In genomic region chr12:51926718-51927117, GRCh38 we compare ENCODE assay signal across 9 cellular contexts. TPM values are rescaled to one million over a fixed set of nuclear protein-coding genes. Genes with fewer than 3 reads are reported as not detected.
A peak's percentile ranks its signal among the peaks of the same experiment; 100 is the strongest.
DNase-seq lines count a peak whose midpoint lies in the region; ATAC-seq and TF ChIP-seq lines count a peak whose summit lies in the region.
"Had no signal": no experiment of that assay in that cellular context is flagged by ENCODE, and none has a peak within 500 bp of the region (broad histone marks: within the 10 kb centered on the region; RNA-seq: fewer than 3 reads in every experiment).

No MANE protein-coding gene starts in this region.

- H3K4me1 Mint-ChIP-seq in CD4-positive, alpha-beta memory T cell = peaks cover 3 to 14% (median 5%) of the 10 kb centered on the region in 4 donors
- H3K4me1 Mint-ChIP-seq in activated CD4-positive, alpha-beta memory T cell treated with anti-CD3 and anti-CD28 coated beads for 36 hours (ENCODE audit: low read depth) = peaks cover 12% of the 10 kb centered on the region
- H3K4me1 Mint-ChIP-seq in activated T-helper 17 cell treated with anti-CD3 and anti-CD28 coated beads, Interleukin-2, amount 50 U/mL, for 72 hours = peaks cover 3% of the 10 kb centered on the region

- ATAC-seq in activated T-helper 17 cell treated with anti-CD3 and anti-CD28 coated beads, Interleukin-2, amount 50 U/mL, for 72 hours (replicated peaks) = no peak

- CTCF ChIA-PET in CD4-positive, alpha-beta memory T cell (lab: Charles Lee; ENCODE audit: partially characterized antibody) = interaction anchor here (0.7 to 3.4 kb wide), 6 partner anchors 8 to 99 kb away, joined by 3 to 15 read pairs (median 6); no protein-coding TSS in a partner anchor
- CTCF ChIA-PET in activated CD4-positive, alpha-beta memory T cell treated with anti-CD3 and anti-CD28 coated beads for 36 hours (lab: Charles Lee) = interaction anchor here (0.9 to 4.7 kb wide), 9 partner anchors 9 to 98 kb away, joined by 3 to 33 read pairs (median 7); no protein-coding TSS in a partner anchor

- H3K4me3 Mint-ChIP-seq in CD4-positive, alpha-beta memory T cell = no peak overlapping the region
- no peak overlapping the region for H3K4me3 Mint-ChIP-seq in activated CD4-positive, alpha-beta memory T cell treated with anti-CD3 and anti-CD28 coated beads for 36 hours
- no peak overlapping the region for H3K4me3 Mint-ChIP-seq in activated T-helper 17 cell treated with anti-CD3 and anti-CD28 coated beads, Interleukin-2, amount 50 U/mL, for 72 hours

- intact Hi-C loops in CD4-positive, alpha-beta memory T cell (cut with micrococcal nuclease) = loop anchor here (1.0 kb wide), 1 partner anchor 54 kb away; no protein-coding TSS in a partner anchor
- intact Hi-C loops in activated CD4-positive, alpha-beta memory T cell treated with anti-CD3 and anti-CD28 coated beads for 36 hours (cut with micrococcal nuclease) = loop anchor here (1.0 to 2.0 kb wide), 2 partner anchors 44 to 54 kb away; no protein-coding TSS in a partner anchor
- intact Hi-C loops in spleen (cut with DNase I; ENCODE audit: low total_unique reads) = no loop called here
- intact Hi-C loops in uterus (cut with DNase I; ENCODE audit: low total_unique reads) = no loop called here

- peak; percentile 52 for TF ChIP-seq CTCF in fibroblast of mammary gland (conservative IDR thresholded peaks at IDR 0.05; ENCODE audit: control insufficient read depth, insufficient read depth, low read depth, low read length)
- TF ChIP-seq CTCF in spleen (IDR thresholded peaks at IDR 0.05 in 8 of 11, conservative IDR thresholded peaks at IDR 0.05 in 3 of 11) = peak; percentile 16 to 63 (median 39)
- peak in 1 of 4 experiments; percentile 20 for TF ChIP-seq CTCF in uterus (IDR thresholded peaks at IDR 0.05)

- no peak overlapping the region for H3K27ac Mint-ChIP-seq in CD4-positive, alpha-beta memory T cell
- H3K27ac Mint-ChIP-seq in activated CD4-positive, alpha-beta memory T cell treated with anti-CD3 and anti-CD28 coated beads for 36 hours = no peak overlapping the region
- no peak overlapping the region for H3K27ac Mint-ChIP-seq in activated T-helper 17 cell treated with anti-CD3 and anti-CD28 coated beads, Interleukin-2, amount 50 U/mL, for 72 hours

- POLR2A ChIA-PET in CD4-positive, alpha-beta memory T cell (lab: Charles Lee; ENCODE audit: partially characterized antibody) = interaction anchor here (0.6 kb wide), 1 partner anchor 51 kb away, joined by 3 read pairs; no protein-coding TSS in a partner anchor
- POLR2A ChIA-PET in activated CD4-positive, alpha-beta memory T cell treated with anti-CD3 and anti-CD28 coated beads for 36 hours (lab: Charles Lee) = no interaction called here

- TF ChIP-seq POLR2A in spleen (IDR thresholded peaks at IDR 0.05) (no peak), uterus (IDR thresholded peaks at IDR 0.05) (no peak)

- 77 to 96% (median 93%) methylated on average over 2 of the region's 2 CpGs for WGBS in spleen, 5 donors

- H3K27ac ChIP-seq in CD4-positive, alpha-beta memory T cell (ENCODE audit: low read depth, low read length) = no peak overlapping the region
- peak overlapping the region; percentile 59 to 85 (median 76) for H3K27ac ChIP-seq in spleen
- peak overlapping the region in 1 of 2 donors; percentile 21 for H3K27ac ChIP-seq in uterus

- H3K9me3 Mint-ChIP-seq in CD4-positive, alpha-beta memory T cell = no peaks in the 10 kb centered on the region
- H3K9me3 Mint-ChIP-seq in activated CD4-positive, alpha-beta memory T cell treated with anti-CD3 and anti-CD28 coated beads for 36 hours = no peaks in the 10 kb centered on the region
- no peaks in the 10 kb centered on the region for H3K9me3 Mint-ChIP-seq in activated T-helper 17 cell treated with anti-CD3 and anti-CD28 coated beads, Interleukin-2, amount 50 U/mL, for 72 hours

- no peak for TF ChIP-seq EP300 in Ishikawa (IDR thresholded peaks at IDR 0.05; ENCODE audit: borderline replicate concordance)

- H3K36me3 Mint-ChIP-seq in CD4-positive, alpha-beta memory T cell = no peaks in the 10 kb centered on the region
- no peaks in the 10 kb centered on the region for H3K36me3 Mint-ChIP-seq in activated CD4-positive, alpha-beta memory T cell treated with anti-CD3 and anti-CD28 coated beads for 36 hours
- H3K36me3 Mint-ChIP-seq in activated T-helper 17 cell treated with anti-CD3 and anti-CD28 coated beads, Interleukin-2, amount 50 U/mL, for 72 hours (ENCODE audit: low read depth) = no peaks in the 10 kb centered on the region

- H3K27me3 Mint-ChIP-seq in CD4-positive, alpha-beta memory T cell = no peaks in the 10 kb centered on the region
- no peaks in the 10 kb centered on the region for H3K27me3 Mint-ChIP-seq in activated CD4-positive, alpha-beta memory T cell treated with anti-CD3 and anti-CD28 coated beads for 36 hours
- H3K27me3 Mint-ChIP-seq in activated T-helper 17 cell treated with anti-CD3 and anti-CD28 coated beads, Interleukin-2, amount 50 U/mL, for 72 hours = no peaks in the 10 kb centered on the region

- no peaks in the 10 kb centered on the region for H3K9me3 ChIP-seq in CD4-positive, alpha-beta memory T cell (ENCODE audit: control insufficient read depth in 1 of 2, low read length in 2 of 2)
- no peaks in the 10 kb centered on the region for H3K9me3 ChIP-seq in spleen
- H3K9me3 ChIP-seq in uterus = no peaks in the 10 kb centered on the region

- H3K36me3 ChIP-seq in CD4-positive, alpha-beta memory T cell (ENCODE audit: insufficient read depth, low read length) = no peaks in the 10 kb centered on the region
- H3K36me3 ChIP-seq in spleen (no peaks in the 10 kb centered on the region), uterus (no peaks in the 10 kb centered on the region)

- no peak overlapping the region for H3K4me3 ChIP-seq in CD4-positive, alpha-beta memory T cell (ENCODE audit: low read length in 2 of 2)
- H3K4me3 ChIP-seq in fibroblast of mammary gland (ENCODE audit: control insufficient read depth, low read depth, low read length) = no peak overlapping the region
- H3K4me3 ChIP-seq in spleen = no peak overlapping the region
- no peak overlapping the region for H3K4me3 ChIP-seq in uterus

- H3K4me1 ChIP-seq in CD4-positive, alpha-beta memory T cell (ENCODE audit: insufficient read depth, low read length) = peaks cover 9% of the 10 kb centered on the region
- peaks cover 19 to 49% (median 46%) of the 10 kb centered on the region in 6 donors for H3K4me1 ChIP-seq in spleen
- no peaks in the 10 kb centered on the region for H3K4me1 ChIP-seq in uterus

- TF ChIP-seq RAD21 in Ishikawa (IDR thresholded peaks at IDR 0.05; ENCODE audit: low read depth) = peak; percentile 76

- peak; percentile 26 to 61 (median 30) for DNase-seq in CD4-positive, alpha-beta memory T cell
- peak; percentile 75 for DNase-seq in activated CD4-positive, alpha-beta memory T cell treated with anti-CD3 and anti-CD28 coated beads for 36 hours
- DNase-seq in fibroblast of mammary gland (ENCODE audit: low read depth) (peak; percentile 47), spleen (no peak), medulla oblongata (ENCODE audit: extremely low spot score) (no peak), uterus (no peak)

- H3K27me3 ChIP-seq in CD4-positive, alpha-beta memory T cell (ENCODE audit: insufficient read depth, low read length) = no peaks in the 10 kb centered on the region
- H3K27me3 ChIP-seq in spleen (replicated peaks in 1 of 7) = no peaks in the 10 kb centered on the region
- H3K27me3 ChIP-seq in uterus = no peaks in the 10 kb centered on the region

TF ChIP-seq in Ishikawa, 13 proteins besides CTCF, POLR2A, EP300 and RAD21 (continues in another document):
- no peak for TF ChIP-seq REST (IDR thresholded peaks at IDR 0.05; ENCODE audit: low read depth)
- no peak for TF ChIP-seq TEAD4 (IDR thresholded peaks at IDR 0.05)

RNA-seq across cellular contexts. Expression of gene ACVRL1, which starts 19.4 kb away (rescaled TPM):
- under 1 TPM; 0.15 to 0.83 TPM for total RNA-seq in CD4-positive, alpha-beta memory T cell
- polyA plus RNA-seq in CD4-positive, alpha-beta memory T cell = not detected
- total RNA-seq in activated CD4-positive, alpha-beta memory T cell treated with anti-CD3 and anti-CD28 coated beads for 36 hours = not detected
- 100 to 1,000 TPM in 2 of 7 donors, 10 to 100 TPM in 5; 58.6 to 109 (median 92.3) TPM for total RNA-seq in spleen
- 10 to 100 TPM; 12.5 to 21.0 (median 13.5) TPM for polyA plus RNA-seq in spleen
- total RNA-seq in activated T-helper 17 cell treated with anti-CD3 and anti-CD28 coated beads, Interleukin-2, amount 50 U/mL, for 72 hours = not detected
- total RNA-seq in uterus = 100 to 1,000 TPM in 3 of 4 donors, 10 to 100 TPM in 1; 52.1 to 161 (median 127) TPM

RNA-seq across cellular contexts. Expression of gene ACVR1B, which starts 24.8 kb away (rescaled TPM):
- total RNA-seq in CD4-positive, alpha-beta memory T cell = 10 to 100 TPM; 10.8 to 12.6 TPM
- 1 to 10 TPM in 1 of 2 donors, under 1 TPM in 1; 0.42 to 2.5 TPM for polyA plus RNA-seq in CD4-positive, alpha-beta memory T cell
- 1 to 10 TPM; 8.0 to 8.3 TPM for total RNA-seq in activated CD4-positive, alpha-beta memory T cell treated with anti-CD3 and anti-CD28 coated beads for 36 hours
- 10 to 100 TPM; 15.7 to 27.6 (median 23.5) TPM for total RNA-seq in spleen
- 1 to 10 TPM; 2.8 to 7.4 (median 2.8) TPM for polyA plus RNA-seq in spleen
- total RNA-seq in activated T-helper 17 cell treated with anti-CD3 and anti-CD28 coated beads, Interleukin-2, amount 50 U/mL, for 72 hours = 1 to 10 TPM; 6.8 TPM
- total RNA-seq in uterus = 10 to 100 TPM in 3 of 4 donors, 1 to 10 TPM in 1; 2.6 to 31.6 (median 14.4) TPM

RNA-seq across cellular contexts. Expression of gene ANKRD33, which starts 38.8 kb away (rescaled TPM):
- not detected for total RNA-seq in CD4-positive, alpha-beta memory T cell
- polyA plus RNA-seq in CD4-positive, alpha-beta memory T cell = not detected
- total RNA-seq in activated CD4-positive, alpha-beta memory T cell treated with anti-CD3 and anti-CD28 coated beads for 36 hours = not detected
- total RNA-seq in spleen (not detected), uterus (1 to 10 TPM in 1 of 4 donors, under 1 TPM in 2, not detected in 1; 0.14 to 2.9 (median 0.27) TPM)
- not detected for polyA plus RNA-seq in spleen
- total RNA-seq in activated T-helper 17 cell treated with anti-CD3 and anti-CD28 coated beads, Interleukin-2, amount 50 U/mL, for 72 hours = not detected
- total RNA-seq: lower leg skin had no signal

Comparison
In these comparisons a context has a peak if more than half of its experiments do, and no peak if none do; other contexts are left out.
1. DNase-seq: peak in CD4-positive, alpha-beta memory T cell (5 of 5), activated CD4-positive, alpha-beta memory T cell treated with anti-CD3 and anti-CD28 coated beads for 36 hours (single experiment) and fibroblast of mammary gland (single experiment); none in spleen (single experiment), medulla oblongata (single experiment) and uterus (0 of 2).
2. RNA of gene ACVRL1, which starts 19.4 kb away (total RNA-seq): 52.1 to 161 TPM in uterus and 58.6 to 109 TPM in spleen; 0.15 to 0.83 TPM in CD4-positive, alpha-beta memory T cell, not detected in activated CD4-positive, alpha-beta memory T cell treated with anti-CD3 and anti-CD28 coated beads for 36 hours and not detected in activated T-helper 17 cell treated with anti-CD3 and anti-CD28 coated beads, Interleukin-2, amount 50 U/mL, for 72 hours; every median in the first group is over 10 times any median in the second.
3. intact Hi-C loops: an anchor here in CD4-positive, alpha-beta memory T cell (1.0 kb wide) and activated CD4-positive, alpha-beta memory T cell treated with anti-CD3 and anti-CD28 coated beads for 36 hours (1.0 to 2.0 kb wide); none called in spleen and uterus.